In the genomic region with DNA sequence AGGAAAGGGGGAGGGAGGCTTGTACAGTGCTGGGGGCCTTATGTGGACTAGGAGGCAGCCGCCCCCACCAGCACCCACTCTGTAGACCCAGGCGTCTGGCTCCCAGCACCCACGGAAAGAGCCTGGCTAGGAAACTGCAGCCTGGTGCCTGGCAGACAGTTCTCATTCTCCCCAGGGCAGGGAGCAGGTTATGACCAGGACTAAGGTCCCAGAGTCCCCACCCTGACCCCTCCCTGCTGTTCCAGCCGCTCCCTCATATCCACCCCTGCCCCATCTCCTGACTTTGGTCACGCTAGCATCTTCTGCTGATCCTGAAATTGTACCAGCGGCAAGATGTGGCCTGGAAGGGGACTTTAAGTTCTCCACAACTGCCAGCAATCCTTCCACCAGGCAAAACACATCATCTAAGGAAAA, we compare ENCODE assay signal across 10 cellular contexts. TPM values are rescaled to one million over a fixed set of nuclear protein-coding genes. Genes with fewer than 3 reads are reported as not detected.
DNase-seq lines count a peak whose midpoint lies in the region; ATAC-seq and TF ChIP-seq lines count a peak whose summit lies in the region.
"Had no signal": no experiment of that assay in that cellular context is flagged by ENCODE, and none has a peak within 500 bp of the region (broad histone marks: within the 10 kb centered on the region; RNA-seq: fewer than 3 reads in every experiment).

FXYD3 (plus strand) TSS at position 286 of the 414 bp plus-strand sequence. CDS start 3,554 bp downstream, outside the sequence.

- H3K27ac ChIP-seq in VCaP (peak within 1 kb of the TSS; percentile 76), hepatocyte (peak within 1 kb of the TSS; percentile 94), gastrocnemius medialis (peak within 1 kb of the TSS in 3 of 4 donors; percentile 34 to 45 (median 41))
- H3K27ac ChIP-seq: SJCRH30 had no signal

- H3K4me3 ChIP-seq in hepatocyte (peak within 1 kb of the TSS; percentile 62), gastrocnemius medialis (peak within 1 kb of the TSS; percentile 32 to 55 (median 48))
- H3K4me3 ChIP-seq: SJCRH30 had no signal

- no peaks in the 10 kb centered on the region for H4K20me1 ChIP-seq in hepatocyte (ENCODE audit: insufficient read depth, poor library complexity, severe bottlenecking)

- H3K9ac ChIP-seq in ES-I3 (ENCODE audit: low read depth, low read length), result peak within 1 kb of the TSS; percentile 58

- in situ Hi-C loops in gastrocnemius medialis (cut with MboI; ENCODE audit: low sequenced_read_pairs in 4 of 4), result no loop called here

- H3K9me2 ChIP-seq in hepatocyte (replicated peaks; ENCODE audit: insufficient read depth), result no peaks in the 10 kb centered on the region

- no peak for TF ChIP-seq POLR2A in gastrocnemius medialis (IDR thresholded peaks at IDR 0.05)

- 85% methylated on average over 5 of the region's 6 CpGs for WGBS in hepatocyte (ENCODE audit: low lambda C conversion rate, missing lambda C conversion rate)

- no peak for DNase-seq in hepatocyte (ENCODE audit: low spot score)
- DNase-seq in gastrocnemius medialis, result no peak
- DNase-seq in activated CD4-positive, alpha-beta T cell treated with anti-CD3 and anti-CD28 coated beads for 4 hours, result no peak
- no peak for DNase-seq in stimulated activated CD4-positive, alpha-beta T cell treated with anti-CD3 and anti-CD28 coated beads, Interleukin-2, amount 100 ng/mL, for 48 hours
- DNase-seq in cerebellum (ENCODE audit: low spot score), result no peak
- DNase-seq: activated gamma-delta T cell, SJCRH30 had no signal

- peaks cover 17% of the 10 kb centered on the region for H3K79me2 ChIP-seq in hepatocyte

- H2AFZ ChIP-seq in hepatocyte, result peak within 1 kb of the TSS; percentile 34

- H3K4me1 ChIP-seq in ES-I3 (ENCODE audit: insufficient read depth, low read length) (peaks cover 22% of the 10 kb centered on the region), hepatocyte (ENCODE audit: insufficient read depth) (peaks cover 8% of the 10 kb centered on the region), gastrocnemius medialis (peaks cover 6 to 19% of the 10 kb centered on the region in 2 donors)
- H3K4me1 ChIP-seq: SJCRH30 had no signal

- H3K9me3 ChIP-seq in ES-I3 (ENCODE audit: control insufficient read depth, insufficient read depth, low read length) (no peaks in the 10 kb centered on the region), hepatocyte (ENCODE audit: low read depth) (no peaks in the 10 kb centered on the region), gastrocnemius medialis (no peaks in the 10 kb centered on the region)
- H3K9me3 ChIP-seq: SJCRH30 had no signal

- no peak for ATAC-seq in gastrocnemius medialis
- ATAC-seq in GM19328 (IDR thresholded peaks at IDR 0.05; ENCODE audit: unreplicated experiment), result no peak

- peak within 1 kb of the TSS; percentile 75 for H3K4me2 ChIP-seq in hepatocyte

- H3K27me3 ChIP-seq in hepatocyte (no peaks in the 10 kb centered on the region), gastrocnemius medialis (no peaks in the 10 kb centered on the region)

- TF ChIP-seq CTCF in VCaP (conservative IDR thresholded peaks at IDR 0.05), result no peak
- no peak for TF ChIP-seq CTCF in hepatocyte (IDR thresholded peaks at IDR 0.05; ENCODE audit: poor library complexity)
- no peak for TF ChIP-seq CTCF in gastrocnemius medialis (IDR thresholded peaks at IDR 0.05 in 4 of 5, conservative IDR thresholded peaks at IDR 0.05 in 1 of 5)

- no peaks in the 10 kb centered on the region for H3K36me3 ChIP-seq in ES-I3 (ENCODE audit: insufficient read depth, low read length)
- H3K36me3 ChIP-seq in hepatocyte (replicated peaks; ENCODE audit: insufficient read depth, low read depth), result no peaks in the 10 kb centered on the region
- no peaks in the 10 kb centered on the region for H3K36me3 ChIP-seq in gastrocnemius medialis
- H3K36me3 ChIP-seq: SJCRH30 had no signal

- intact Hi-C loops in gastrocnemius medialis (cut with DNase I; ENCODE audit: low total_unique reads), result no loop called here

RNA-seq across cellular contexts. Expression of gene FXYD3, which starts in this region (rescaled TPM):
- total RNA-seq in hepatocyte, result 225 and 235 TPM in 2 replicates
- polyA plus RNA-seq in hepatocyte, result 491 and 542 TPM in 2 replicates
- 10 to 100 TPM in 1 of 4 donors, under 1 TPM in 1, not detected in 2; 0.26 to 13.4 TPM for total RNA-seq in gastrocnemius medialis
- 0.45 TPM for total RNA-seq in cerebellum
- total RNA-seq: SJCRH30 had no signal

Comparison
In these comparisons a context has a peak if more than half of its experiments do, and no peak if none do; other contexts are left out.
1. RNA of gene FXYD3 (total RNA-seq): 225 to 235 TPM in hepatocyte; 0.45 TPM in cerebellum (single experiment) and 0.26 to 13.4 TPM in gastrocnemius medialis; every median in the first group is over 10 times any median in the second.
2. H3K27ac ChIP-seq: peak in every context shown above with its lines; median percentile 94 in hepatocyte; 76 in VCaP; 41 in gastrocnemius medialis.